Comparison of ENCODE assay signal across 17 cellular contexts in genomic region chr16:65497571-65497970, GRCh38.
"Had no signal": no experiment of that assay in that cellular context is flagged by ENCODE, and none has a peak within 500 bp of the region (broad histone marks: within the 10 kb centered on the region; RNA-seq: fewer than 3 reads in every experiment).

No MANE protein-coding gene starts in this region.

- H3K4me1 Mint-ChIP-seq: activated CD4-positive, alpha-beta memory T cell treated with anti-CD3 and anti-CD28 coated beads, Interleukin-2, amount 10 ng/mL, durations not matched to agents 7 days and 5 days; activated CD4-positive, alpha-beta T cell treated with anti-CD3 and anti-CD28 coated beads for 36 hours; activated naive CD8-positive, alpha-beta T cell treated with anti-CD3 and anti-CD28 coated beads for 36 hours; stimulated activated naive CD8-positive, alpha-beta T cell treated with anti-CD3 and anti-CD28 coated beads, Interleukin-15, amount 100 ng/mL, for 72 hours had no signal

- H3K27ac Mint-ChIP-seq: activated CD4-positive, alpha-beta memory T cell treated with anti-CD3 and anti-CD28 coated beads, Interleukin-2, amount 10 ng/mL, durations not matched to agents 7 days and 5 days; activated CD4-positive, alpha-beta T cell treated with anti-CD3 and anti-CD28 coated beads for 36 hours; activated naive CD8-positive, alpha-beta T cell treated with anti-CD3 and anti-CD28 coated beads for 36 hours; natural killer cell treated with Interleukin-12 subunit alpha and Interleukin-12 subunit beta and Interleukin-15 and Interleukin-18, amount 100 ng/mL, for 72 hours; stimulated activated naive CD8-positive, alpha-beta T cell treated with anti-CD3 and anti-CD28 coated beads, Interleukin-15, amount 100 ng/mL, for 72 hours had no signal

- H3K36me3 ChIP-seq: cardiac muscle cell, spleen, thoracic aorta had no signal

- H3K9me3 ChIP-seq: spleen, thoracic aorta had no signal

- H3K27me3 ChIP-seq: cardiac muscle cell, hepatocyte, spleen had no signal

- H3K4me3 ChIP-seq: cardiac muscle cell, hepatocyte, spleen, thoracic aorta had no signal

- H3K4me3 Mint-ChIP-seq: activated CD4-positive, alpha-beta memory T cell treated with anti-CD3 and anti-CD28 coated beads, Interleukin-2, amount 10 ng/mL, durations not matched to agents 7 days and 5 days; activated CD4-positive, alpha-beta T cell treated with anti-CD3 and anti-CD28 coated beads for 36 hours; activated naive CD8-positive, alpha-beta T cell treated with anti-CD3 and anti-CD28 coated beads for 36 hours; natural killer cell treated with Interleukin-12 subunit alpha and Interleukin-12 subunit beta and Interleukin-15 and Interleukin-18, amount 100 ng/mL, for 72 hours; stimulated activated naive CD8-positive, alpha-beta T cell treated with anti-CD3 and anti-CD28 coated beads, Interleukin-15, amount 100 ng/mL, for 72 hours had no signal

- H3K27ac ChIP-seq: cardiac muscle cell, hepatocyte, spleen, thoracic aorta had no signal

- H2AFZ ChIP-seq: hepatocyte had no signal

- H3K27me3 Mint-ChIP-seq: activated CD4-positive, alpha-beta memory T cell treated with anti-CD3 and anti-CD28 coated beads, Interleukin-2, amount 10 ng/mL, durations not matched to agents 7 days and 5 days; activated CD4-positive, alpha-beta T cell treated with anti-CD3 and anti-CD28 coated beads for 36 hours; activated naive CD8-positive, alpha-beta T cell treated with anti-CD3 and anti-CD28 coated beads for 36 hours; natural killer cell treated with Interleukin-12 subunit alpha and Interleukin-12 subunit beta and Interleukin-15 and Interleukin-18, amount 100 ng/mL, for 72 hours; stimulated activated naive CD8-positive, alpha-beta T cell treated with anti-CD3 and anti-CD28 coated beads, Interleukin-15, amount 100 ng/mL, for 72 hours had no signal

- ATAC-seq: activated CD4-positive, alpha-beta T cell treated with anti-CD3 and anti-CD28 coated beads for 36 hours; esophagus mucosa; left ventricle myocardium superior; natural killer cell treated with Interleukin-12 subunit alpha and Interleukin-12 subunit beta and Interleukin-15 and Interleukin-18, amount 100 ng/mL, for 72 hours; sciatic nerve; stimulated activated naive CD8-positive, alpha-beta T cell treated with anti-CD3 and anti-CD28 coated beads, Interleukin-15, amount 100 ng/mL, for 72 hours had no signal

- DNase-seq: activated CD4-positive, alpha-beta memory T cell treated with anti-CD3 and anti-CD28 coated beads, Interleukin-2, amount 10 ng/mL, durations not matched to agents 7 days and 5 days; activated CD4-positive, alpha-beta T cell treated with anti-CD3 and anti-CD28 coated beads for 36 hours; activated gamma-delta T cell treated with Interleukin-2 at 50 U/mL for 16 hours; activated naive CD8-positive, alpha-beta T cell treated with anti-CD3 and anti-CD28 coated beads for 36 hours; activated T-cell treated with anti-CD3 and anti-CD28 coated beads, Interleukin-2, amount 50 U/mL, for 48 hours; kidney; left ventricle myocardium superior; mesendoderm; spleen; stimulated activated naive CD8-positive, alpha-beta T cell treated with anti-CD3 and anti-CD28 coated beads, Interleukin-15, amount 100 ng/mL, for 72 hours; T-helper 2 cell had no signal

- H3K36me3 Mint-ChIP-seq: activated naive CD8-positive, alpha-beta T cell treated with anti-CD3 and anti-CD28 coated beads for 36 hours; natural killer cell treated with Interleukin-12 subunit alpha and Interleukin-12 subunit beta and Interleukin-15 and Interleukin-18, amount 100 ng/mL, for 72 hours had no signal

- H3K4me2 ChIP-seq: hepatocyte had no signal

- H3K4me1 ChIP-seq: spleen had no signal
